Comparison of ENCODE assay signal across 14 cellular contexts in genomic region chrX:154074199-154074598, GRCh38. TPM values are rescaled to one million over a fixed set of nuclear protein-coding genes. Genes with fewer than 3 reads are reported as not detected.
DNase-seq lines count a peak whose midpoint lies in the region; ATAC-seq, FAIRE-seq and TF ChIP-seq lines count a peak whose summit lies in the region.
"Had no signal": no experiment of that assay in that cellular context is flagged by ENCODE, and none has a peak within 500 bp of the region (broad histone marks: within the 10 kb centered on the region; RNA-seq: fewer than 3 reads in every experiment).

No MANE protein-coding gene starts in this region.

- no peaks in the 10 kb centered on the region for H3K9me3 ChIP-seq in keratinocyte (ENCODE audit: control insufficient read depth, low read depth, low read length)
- H3K9me3 ChIP-seq: adrenal gland, psoas muscle had no signal

- no peak overlapping the region for H2AFZ ChIP-seq in keratinocyte (ENCODE audit: control insufficient read depth, low read length)

- peaks cover 0 to 2% of the 10 kb centered on the region in 2 experiments for H3K36me3 ChIP-seq in keratinocyte (ENCODE audit: control insufficient read depth in 2 of 2, extremely low read depth in 1 of 2, insufficient read depth in 2 of 2, low read length in 2 of 2)
- H3K36me3 ChIP-seq: adrenal gland had no signal

- no peak overlapping the region for H3K9ac ChIP-seq in keratinocyte (ENCODE audit: control insufficient read depth, extremely low read depth, insufficient read depth, low read length)

- in situ Hi-C loops in astrocyte of the spinal cord (cut with HindIII; ENCODE audit: low sequenced_read_pairs) = no loop called here

- DNase-seq in AG04449 (ENCODE audit: low read depth, low spot score) (peak; percentile 19), HCEC 1CT (peak; percentile 52), astrocyte of the spinal cord (ENCODE audit: low read depth, low spot score) (peak; percentile 55), keratinocyte (ENCODE audit: low read depth, low spot score) (no peak), NCI-H2196 (lab: John Stamatoyannopoulos, UW; ENCODE audit: unreplicated experiment) (no peak), OCI-M1 (lab: John Stamatoyannopoulos, UW) (no peak)
- DNase-seq: adrenal gland, DMS 273 treated with DMSO at 0.1 percent for 48 hours, hypothalamus, Kasumi-1, NCI-H82, psoas muscle had no signal

- CTCF ChIA-PET in AG04449 (lab: Yijun Ruan, JAX) = interaction anchor here (0.7 kb wide), 1 partner anchor 14 kb away, joined by 3 read pairs; no protein-coding TSS in a partner anchor

- H3K9me1 ChIP-seq in keratinocyte (ENCODE audit: control insufficient read depth, extremely low read depth, insufficient read depth, low read length) = no peaks in the 10 kb centered on the region

- H3K4me3 ChIP-seq in AG04449 (ENCODE audit: low read depth, low read length) (no peak overlapping the region), astrocyte of the spinal cord (ENCODE audit: low read depth, low read length) (no peak overlapping the region), keratinocyte (ENCODE audit: control insufficient read depth in 2 of 3, extremely low read depth in 1 of 3, insufficient read depth in 2 of 3, low read depth in 1 of 3, low read length in 3 of 3) (no peak overlapping the region)
- H3K4me3 ChIP-seq: adrenal gland, psoas muscle had no signal

- H3K4me2 ChIP-seq in keratinocyte (ENCODE audit: control insufficient read depth, extremely low read depth, insufficient read depth, low read depth, low read length) = peak overlapping the region; percentile 42

- TF ChIP-seq CTCF in AG04449 (IDR thresholded peaks at IDR 0.05; ENCODE audit: insufficient read depth, low read length, missing control alignments) (no peak), astrocyte of the spinal cord (IDR thresholded peaks at IDR 0.05; ENCODE audit: low read depth, low read length) (no peak), keratinocyte (optimal IDR thresholded peaks at IDR 0.05 in 1 of 3, IDR thresholded peaks at IDR 0.05 in 1 of 3, conservative IDR thresholded peaks at IDR 0.05 in 1 of 3; ENCODE audit: extremely low read depth in 1 of 3, insufficient read depth in 2 of 3, low read length in 3 of 3) (no peak)

- POLR2A ChIA-PET in AG04449 (lab: Yijun Ruan, JAX) = no interaction called here

- peak; percentile 69 for FAIRE-seq in keratinocyte (lab: Jason Lieb, UNC)

- no peaks in the 10 kb centered on the region for H4K20me1 ChIP-seq in keratinocyte (ENCODE audit: control insufficient read depth, extremely low read depth, insufficient read depth, low read length)

- H3K4me1 ChIP-seq in keratinocyte (ENCODE audit: control insufficient read depth, extremely low read depth, insufficient read depth, low read length) = peaks cover 15% of the 10 kb centered on the region

- no peaks in the 10 kb centered on the region for H3K27me3 ChIP-seq in keratinocyte (ENCODE audit: control insufficient read depth, extremely low read depth, insufficient read depth, low read length)
- H3K27me3 ChIP-seq: adrenal gland had no signal

- ATAC-seq in HG02840 (IDR thresholded peaks at IDR 0.05; ENCODE audit: low FRiP score, unreplicated experiment) (no peak), HG03039 (IDR thresholded peaks at IDR 0.05; ENCODE audit: unreplicated experiment) (no peak)

- peaks cover 54% of the 10 kb centered on the region for H3K79me2 ChIP-seq in keratinocyte (ENCODE audit: control insufficient read depth, insufficient read depth, low read length)

- no peak overlapping the region for H3K27ac ChIP-seq in keratinocyte (ENCODE audit: control insufficient read depth, insufficient read depth, low read length)
- H3K27ac ChIP-seq: psoas muscle had no signal

- dilution Hi-C loops in keratinocyte (cut with MboI; ENCODE audit: extremely low pct_ligation_motif_present, low sequenced_read_pairs) = no loop called here

RNA-seq across cellular contexts. Expression of gene MECP2, which starts 23.3 kb away (rescaled TPM):
- polyA plus RNA-seq in keratinocyte = 7.2 to 12.4 TPM (median 9.9 TPM) in 3 replicates
- polyA plus RNA-seq in keratinocyte (2011; ENCODE audit: low read depth) = 17.5 TPM
- polyA plus RNA-seq in keratinocyte (2011; cell fraction: cytosol; rRNA removed) = 8.8 and 11.0 TPM in 2 replicates
- 13.4 and 15.5 TPM in 2 replicates for polyA plus RNA-seq in keratinocyte (2011; cell fraction: nucleus; rRNA removed)
- 10.2 and 13.1 TPM in 2 replicates for polyA plus RNA-seq in keratinocyte (2012; ENCODE audit: low replicate concordance)
- 8.3 to 18.5 TPM (median 16.6 TPM) in 3 replicates for polyA minus RNA-seq in keratinocyte
- 3.3 TPM for polyA minus RNA-seq in keratinocyte (2011; cell fraction: cytosol; rRNA and poly(A)+ RNA removed)
- 12.3 and 25.1 TPM in 2 replicates for polyA minus RNA-seq in keratinocyte (2011; cell fraction: nucleus; rRNA and poly(A)+ RNA removed)

RNA-seq across cellular contexts. Expression of gene IRAK1, which starts 54.5 kb away (rescaled TPM):
- polyA plus RNA-seq in keratinocyte = 41.5 to 70.1 TPM (median 65.5 TPM) in 3 replicates
- 65.3 TPM for polyA plus RNA-seq in keratinocyte (2011; ENCODE audit: low read depth)
- polyA plus RNA-seq in keratinocyte (2011; cell fraction: cytosol; rRNA removed) = 41.3 and 82.2 TPM in 2 replicates
- 40.5 and 48.5 TPM in 2 replicates for polyA plus RNA-seq in keratinocyte (2011; cell fraction: nucleus; rRNA removed)
- 95.7 and 115 TPM in 2 replicates for polyA plus RNA-seq in keratinocyte (2012; ENCODE audit: low replicate concordance)
- polyA minus RNA-seq in keratinocyte = 99.1 to 184 TPM (median 128 TPM) in 3 replicates
- 315 TPM for polyA minus RNA-seq in keratinocyte (2011; cell fraction: cytosol; rRNA and poly(A)+ RNA removed)
- polyA minus RNA-seq in keratinocyte (2011; cell fraction: nucleus; rRNA and poly(A)+ RNA removed) = 36.3 and 54.4 TPM in 2 replicates

Comparison
In these comparisons a context has a peak if more than half of its experiments do, and no peak if none do; other contexts are left out.
1. DNase-seq: peak in AG04449 (single experiment), HCEC 1CT (single experiment) and astrocyte of the spinal cord (single experiment); none in keratinocyte (single experiment), NCI-H2196 (single experiment) and OCI-M1 (single experiment).